In genomic region chr15:75453703-75454470, GRCh38 we compare ENCODE assay signal across 8 cellular contexts. TPM values are rescaled to one million over a fixed set of nuclear protein-coding genes. Genes with fewer than 3 reads are reported as not detected.
A peak's percentile ranks its signal among the peaks of the same experiment; 100 is the strongest.
DNase-seq lines count a peak whose midpoint lies in the region; ATAC-seq and TF ChIP-seq lines count a peak whose summit lies in the region.

No MANE protein-coding gene starts in this region.

- TF ChIP-seq CTCF in left lung (IDR thresholded peaks at IDR 0.05): no peak

- DNase-seq in CD4-positive, CD25-positive, alpha-beta regulatory T cell: peak; percentile 94 to 100 (median 100)
- DNase-seq in NCI-H774 (lab: John Stamatoyannopoulos, UW) (peak; percentile 99), dermis blood vessel endothelial cell (peak; percentile 100), left lung (peak; percentile 99)
- DNase-seq in activated CD4-positive, alpha-beta T cell treated with anti-CD3 and anti-CD28 coated beads, Interleukin-2, amount 50 U/mL, for 48 hours: peak; percentile 96
- DNase-seq in stimulated activated CD4-positive, alpha-beta T cell treated with anti-CD3 and anti-CD28 coated beads, Interleukin-2, amount 100 ng/mL, for 4 hours (ENCODE audit: low read depth): peak; percentile 96

- H3K9me3 Mint-ChIP-seq in CD4-positive, CD25-positive, alpha-beta regulatory T cell: no peaks in the 10 kb centered on the region

- peak overlapping the region; percentile 99 for H3K27ac ChIP-seq in CD4-positive, CD25-positive, alpha-beta regulatory T cell (ENCODE audit: insufficient read depth, low read length, poor library complexity, severe bottlenecking)
- peak overlapping the region; percentile 93 to 94 for H3K27ac ChIP-seq in left lung

- no peaks in the 10 kb centered on the region for H3K27me3 ChIP-seq in CD4-positive, CD25-positive, alpha-beta regulatory T cell (ENCODE audit: control insufficient read depth, insufficient read depth, low read length)
- H3K27me3 ChIP-seq in left lung: no peaks in the 10 kb centered on the region

- H3K4me1 ChIP-seq in CD4-positive, CD25-positive, alpha-beta regulatory T cell (ENCODE audit: control insufficient read depth, insufficient read depth, low read length, poor library complexity, severe bottlenecking): peaks cover 43% of the 10 kb centered on the region
- H3K4me1 ChIP-seq in left lung: peaks cover 23 to 46% of the 10 kb centered on the region in 2 donors

- peak overlapping the region; percentile 96 for H3K4me3 ChIP-seq in CD4-positive, CD25-positive, alpha-beta regulatory T cell (ENCODE audit: low read depth, low read length)
- peak overlapping the region; percentile 92 to 96 for H3K4me3 ChIP-seq in left lung

- peak overlapping the region; percentile 88 to 98 (median 98) for H3K27ac Mint-ChIP-seq in CD4-positive, CD25-positive, alpha-beta regulatory T cell

- H3K9me3 ChIP-seq in CD4-positive, CD25-positive, alpha-beta regulatory T cell (ENCODE audit: control insufficient read depth in 2 of 2, low read length in 2 of 2): no peaks in the 10 kb centered on the region
- H3K9me3 ChIP-seq in left lung: no peaks in the 10 kb centered on the region

- ATAC-seq in CD4-positive, CD25-positive, alpha-beta regulatory T cell (ENCODE audit: low read depth in 2 of 2): peak; percentile 45 to 47
- peak; percentile 35 for ATAC-seq in GM19397 (IDR thresholded peaks at IDR 0.05; ENCODE audit: unreplicated experiment)
- ATAC-seq in HG03565 (IDR thresholded peaks at IDR 0.05; ENCODE audit: unreplicated experiment): peak; percentile 31
- peak; percentile 56 for ATAC-seq in left lung

- no peaks in the 10 kb centered on the region for H3K36me3 Mint-ChIP-seq in CD4-positive, CD25-positive, alpha-beta regulatory T cell

- no peaks in the 10 kb centered on the region for H3K27me3 Mint-ChIP-seq in CD4-positive, CD25-positive, alpha-beta regulatory T cell

- peak overlapping the region; percentile 94 to 98 (median 96) for H3K4me3 Mint-ChIP-seq in CD4-positive, CD25-positive, alpha-beta regulatory T cell

- intact Hi-C loops in left lung (cut with DNase I): no loop called here

- H3K36me3 ChIP-seq in CD4-positive, CD25-positive, alpha-beta regulatory T cell (ENCODE audit: control insufficient read depth, insufficient read depth, low read length): no peaks in the 10 kb centered on the region
- no peaks in the 10 kb centered on the region for H3K36me3 ChIP-seq in left lung

- peaks cover 7 to 40% (median 23%) of the 10 kb centered on the region in 4 donors for H3K4me1 Mint-ChIP-seq in CD4-positive, CD25-positive, alpha-beta regulatory T cell

RNA-seq across cellular contexts. Expression of gene SIN3A, which starts 2.4 kb away (rescaled TPM):
- 123 TPM for total RNA-seq in CD4-positive, CD25-positive, alpha-beta regulatory T cell
- polyA plus RNA-seq in CD4-positive, CD25-positive, alpha-beta regulatory T cell: 10 to 100 TPM; 13.6 to 15.0 (median 14.8) TPM
- total RNA-seq in dermis blood vessel endothelial cell (32.0 and 40.8 TPM in 2 replicates), left lung (10 to 100 TPM; 49.4 to 50.5 TPM)

Comparison
In these comparisons a context has a peak if more than half of its experiments do, and no peak if none do; other contexts are left out.
1. Peak in every context shown above with its lines: DNase-seq, ATAC-seq, H3K4me3 ChIP-seq and H3K27ac ChIP-seq.